15 cellular contexts compared by ENCODE assay signal in genomic region chr17:19270347-19270950, GRCh38. TPM values are rescaled to one million over a fixed set of nuclear protein-coding genes. Genes with fewer than 3 reads are reported as not detected.
DNase-seq lines count a peak whose midpoint lies in the region; ATAC-seq and TF ChIP-seq lines count a peak whose summit lies in the region.
"Had no signal": no experiment of that assay in that cellular context is flagged by ENCODE, and none has a peak within 500 bp of the region (broad histone marks: within the 10 kb centered on the region; RNA-seq: fewer than 3 reads in every experiment).

No MANE protein-coding gene starts in this region.

- H3K9me3 ChIP-seq in spleen, result no peaks in the 10 kb centered on the region
- H3K9me3 ChIP-seq: testis had no signal

- in situ Hi-C loops in SK-MEL-5 (cut with HindIII; ENCODE audit: low pct_unique_long_range_greater_than_20kb, low sequenced_read_pairs), result no loop called here

- DNase-seq in SK-MEL-5 (ENCODE audit: low read depth, low spot score), result peak; percentile 25
- peak; percentile 26 for DNase-seq in left cardiac atrium
- peak; percentile 64 for DNase-seq in spleen
- no peak for DNase-seq in NCI-H2107 treated with DMSO at 0.1 percent for 48 hours (lab: John Stamatoyannopoulos, UW; ENCODE audit: unreplicated experiment)
- DNase-seq: activated T-cell treated with anti-CD3 and anti-CD28 coated beads for 4 hours; amniotic stem cell; NCI-H1930; occipital lobe; stimulated activated CD4-positive, alpha-beta T cell treated with anti-CD3 and anti-CD28 coated beads, Interleukin-4, amount 100 ng/mL, for 1 hour; testis; WERI-Rb-1 had no signal

- ATAC-seq in GM21360 (IDR thresholded peaks at IDR 0.05; ENCODE audit: unreplicated experiment) (peak; percentile 10), left cardiac atrium (peak; percentile 28 to 42), GM18867 (IDR thresholded peaks at IDR 0.05; ENCODE audit: unreplicated experiment) (no peak), HG02588 (IDR thresholded peaks at IDR 0.05; ENCODE audit: unreplicated experiment) (no peak), GM21447 (IDR thresholded peaks at IDR 0.05; ENCODE audit: unreplicated experiment) (no peak)

- intact Hi-C loops in left cardiac atrium (cut with DNase I) (no loop called here), spleen (cut with DNase I; ENCODE audit: low total_unique reads) (no loop called here)

- H3K27ac ChIP-seq in spleen, result peak overlapping the region in 3 of 8 donors; percentile 12 to 34 (median 19)
- H3K27ac ChIP-seq: testis, WERI-Rb-1 had no signal

- WGBS in spleen, 5 donors, result 78 to 85% (median 82%) methylated on average over 3 to 9 of the region's 9 CpGs

- H3K36me3 ChIP-seq in spleen, result peaks cover 0 to 16% (median 0%) of the 10 kb centered on the region in 6 donors
- H3K36me3 ChIP-seq: WERI-Rb-1 had no signal

- peaks cover 9 to 40% (median 34%) of the 10 kb centered on the region in 6 donors for H3K4me1 ChIP-seq in spleen

- no peaks in the 10 kb centered on the region for H3K27me3 ChIP-seq in spleen (replicated peaks in 1 of 7)
- H3K27me3 ChIP-seq: testis had no signal

- TF ChIP-seq POLR2A in spleen (IDR thresholded peaks at IDR 0.05), result no peak

- no peak for TF ChIP-seq CTCF in spleen (IDR thresholded peaks at IDR 0.05 in 8 of 11, conservative IDR thresholded peaks at IDR 0.05 in 3 of 11)

- no peak overlapping the region for H3K4me3 ChIP-seq in spleen
- H3K4me3 ChIP-seq: testis had no signal

RNA-seq across cellular contexts. Expression of gene EPN2, which starts 33.3 kb away (rescaled TPM):
- 14.0 and 15.2 TPM in 2 replicates for total RNA-seq in SK-MEL-5 (2014; rRNA removed; shearing (Covaris generic))
- polyA plus RNA-seq in SK-MEL-5 (2015; cell fraction: cytosol; rRNA removed), result 30.3 and 30.7 TPM in 2 replicates
- 33.8 and 49.9 TPM in 2 replicates for polyA plus RNA-seq in SK-MEL-5 (2015; cell fraction: nucleus; rRNA removed)
- total RNA-seq in left cardiac atrium (10 to 100 TPM; 74.1 to 82.2 TPM), spleen (10 to 100 TPM; 21.8 to 59.6 (median 38.5) TPM)
- polyA plus RNA-seq in spleen, result 10 to 100 TPM in 1 of 3 donors, 1 to 10 TPM in 2; 5.4 to 20.0 (median 5.9) TPM

Comparison
In these comparisons a context has a peak if more than half of its experiments do, and no peak if none do; other contexts are left out.
1. ATAC-seq: peak in GM21360 (single experiment) and left cardiac atrium (2 of 2); none in GM18867 (single experiment), HG02588 (single experiment) and GM21447 (single experiment).